8 cellular contexts compared by ENCODE assay signal in genomic region chr19:16661480-16662034, GRCh38. TPM values are rescaled to one million over a fixed set of nuclear protein-coding genes. Genes with fewer than 3 reads are reported as not detected.
DNase-seq lines count a peak whose midpoint lies in the region; TF ChIP-seq lines count a peak whose summit lies in the region.

No MANE protein-coding gene starts in this region.

- DNase-seq in NCI-H146 (lab: John Stamatoyannopoulos, UW), result peak; percentile 58
- no peak for DNase-seq in NCI-H146 treated with DMSO at 0.1 percent for 48 hours (lab: John Stamatoyannopoulos, UW; ENCODE audit: unreplicated experiment)
- no peak for DNase-seq in RWPE1 (ENCODE audit: low spot score)
- DNase-seq in mesenchymal stem cell, result no peak
- no peak for DNase-seq in SIG-M5 treated with dmso at 0.1 percent for 504 hours (lab: John Stamatoyannopoulos, UW; ENCODE audit: unreplicated experiment)
- no peak for DNase-seq in NCI-H2029 treated with DMSO at 0.1 percent for 48 hours (lab: John Stamatoyannopoulos, UW)

- peak overlapping the region; percentile 100 for H3K4me2 ChIP-seq in mesenchymal stem cell (ENCODE audit: low read length, poor library complexity, severe bottlenecking)

- H2BK15ac ChIP-seq in mesenchymal stem cell (ENCODE audit: low read depth, poor library complexity, severe bottlenecking), result no peak overlapping the region

- peak overlapping the region; percentile 39 for H4K91ac ChIP-seq in mesenchymal stem cell (ENCODE audit: low read length)

- peak overlapping the region; percentile 93 for H3K27ac ChIP-seq in RWPE1
- no peak overlapping the region for H3K27ac ChIP-seq in duodenal mucosa (ENCODE audit: low read depth, low read length)
- H3K27ac ChIP-seq in mesenchymal stem cell (ENCODE audit: low read length, poor library complexity, severe bottlenecking), result no peak overlapping the region
- peak overlapping the region; percentile 47 for H3K27ac ChIP-seq in thymus (ENCODE audit: low read depth)

- no peak overlapping the region for H2AK5ac ChIP-seq in mesenchymal stem cell (ENCODE audit: low read length, severe bottlenecking)

- no peaks in the 10 kb centered on the region for H3K27me3 ChIP-seq in duodenal mucosa (ENCODE audit: control insufficient read depth in 1 of 2, insufficient read depth in 2 of 2, low read length in 2 of 2)
- peaks cover 0 to 4% of the 10 kb centered on the region in 2 experiments for H3K27me3 ChIP-seq in mesenchymal stem cell (ENCODE audit: control insufficient read depth in 1 of 2, insufficient read depth in 1 of 2, low read length in 2 of 2)
- H3K27me3 ChIP-seq in thymus (ENCODE audit: control insufficient read depth, insufficient read depth), result peaks cover 10% of the 10 kb centered on the region

- peak overlapping the region; percentile 5 for H2BK120ac ChIP-seq in mesenchymal stem cell (ENCODE audit: low read depth, low read length)

- CTCF ChIA-PET in RWPE1 (lab: Yijun Ruan, JAX), result interaction anchor here (1.7 kb wide), 1 partner anchor 53 kb away, joined by 7 read pairs; no protein-coding TSS in a partner anchor

- WGBS in mesenchymal stem cell, result 10% methylated on average over 20 of the region's 31 CpGs
- WGBS in thymus, result 2% methylated on average over 31 of the region's 31 CpGs

- peak overlapping the region; percentile 66 to 67 for H3K14ac ChIP-seq in mesenchymal stem cell (ENCODE audit: low read length in 2 of 2)

- H3K18ac ChIP-seq in mesenchymal stem cell (ENCODE audit: low read depth in 1 of 2, low read length in 2 of 2), result peak overlapping the region; percentile 70 to 80

- H3K4me3 ChIP-seq in duodenal mucosa (ENCODE audit: low read depth in 1 of 2, low read length in 2 of 2) (peak overlapping the region; percentile 65 to 91), mesenchymal stem cell (ENCODE audit: insufficient read depth in 1 of 2, low read depth in 1 of 2, low read length in 2 of 2) (peak overlapping the region; percentile 76 to 90), thymus (ENCODE audit: low read length) (peak overlapping the region; percentile 76)

- TF ChIP-seq CTCF in RWPE1 (conservative IDR thresholded peaks at IDR 0.05; ENCODE audit: low read depth), result no peak

- H3K4me1 ChIP-seq in duodenal mucosa (ENCODE audit: control insufficient read depth in 1 of 2, insufficient read depth in 2 of 2, low read length in 2 of 2) (peaks cover 5 to 37% of the 10 kb centered on the region in 2 donors), mesenchymal stem cell (ENCODE audit: control insufficient read depth, insufficient read depth, low read depth, low read length) (peaks cover 27% of the 10 kb centered on the region), thymus (ENCODE audit: control insufficient read depth, insufficient read depth, low read length) (peaks cover 23% of the 10 kb centered on the region)

- H3K4ac ChIP-seq in mesenchymal stem cell (ENCODE audit: low read depth in 1 of 2, low read length in 2 of 2), result no peak overlapping the region

- peak overlapping the region in 1 of 2 experiments; percentile 66 for H2BK12ac ChIP-seq in mesenchymal stem cell (ENCODE audit: low read length in 2 of 2)

- H3K79me1 ChIP-seq in mesenchymal stem cell (replicated peaks; ENCODE audit: low read length, poor library complexity, severe bottlenecking), result peaks cover 15% of the 10 kb centered on the region

- H3K9me3 ChIP-seq in duodenal mucosa (ENCODE audit: control insufficient read depth in 1 of 2, low read length in 2 of 2) (no peaks in the 10 kb centered on the region), mesenchymal stem cell (ENCODE audit: control insufficient read depth, low read length) (no peaks in the 10 kb centered on the region), thymus (ENCODE audit: control insufficient read depth) (no peaks in the 10 kb centered on the region)

- POLR2A ChIA-PET in RWPE1 (lab: Yijun Ruan, JAX; ENCODE audit: low non-redundant PET), result interaction anchor here (0.6 kb wide), 1 partner anchor 12 kb away, joined by 8 read pairs; no protein-coding TSS in a partner anchor

- H2AFZ ChIP-seq in mesenchymal stem cell (ENCODE audit: low read depth, low read length), result peak overlapping the region; percentile 84

- H3K36me3 ChIP-seq in duodenal mucosa (ENCODE audit: control insufficient read depth in 1 of 2, insufficient read depth in 2 of 2, low read length in 2 of 2) (peaks cover 5 to 16% of the 10 kb centered on the region in 2 donors), mesenchymal stem cell (ENCODE audit: control insufficient read depth in 1 of 2, insufficient read depth in 2 of 2, low read depth in 1 of 2, low read length in 2 of 2) (peaks cover 16 to 23% of the 10 kb centered on the region in 2 experiments), thymus (ENCODE audit: control insufficient read depth, insufficient read depth) (peaks cover 17% of the 10 kb centered on the region)

- peak overlapping the region in 1 of 2 experiments; percentile 53 for H3K23ac ChIP-seq in mesenchymal stem cell (ENCODE audit: low read length in 2 of 2)

- H3K9ac ChIP-seq in duodenal mucosa (ENCODE audit: low read depth in 1 of 2, low read length in 2 of 2) (peak overlapping the region; percentile 36 to 54), mesenchymal stem cell (ENCODE audit: low read length) (peak overlapping the region; percentile 40)

- H4K8ac ChIP-seq in mesenchymal stem cell (ENCODE audit: low read length), result peak overlapping the region; percentile 41

- peak overlapping the region; percentile 35 for H2BK5ac ChIP-seq in mesenchymal stem cell (ENCODE audit: low read depth, low read length, poor library complexity, severe bottlenecking)

RNA-seq across cellular contexts. Expression of gene TMEM38A, which starts 0.6 kb away (rescaled TPM):
- polyA plus RNA-seq in mesenchymal stem cell (2013, experiment 1 of 2), result 0.95 TPM
- 0.93 TPM for polyA plus RNA-seq in mesenchymal stem cell (2013, experiment 2 of 2)
- polyA plus RNA-seq in thymus, result 3.2 TPM

RNA-seq across cellular contexts. Expression of gene SMIM7, which starts 1.6 kb away (rescaled TPM):
- 67.8 TPM for polyA plus RNA-seq in mesenchymal stem cell (2013, experiment 1 of 2)
- polyA plus RNA-seq in mesenchymal stem cell (2013, experiment 2 of 2), result 69.3 TPM
- 100 TPM for polyA plus RNA-seq in thymus

RNA-seq across cellular contexts. Expression of gene MED26, which starts 33.6 kb away (rescaled TPM):
- 4.5 TPM for polyA plus RNA-seq in mesenchymal stem cell (2013, experiment 1 of 2)
- polyA plus RNA-seq in mesenchymal stem cell (2013, experiment 2 of 2), result 4.4 TPM
- 8.1 TPM for polyA plus RNA-seq in thymus

RNA-seq across cellular contexts. Expression of gene NWD1, which starts 58.1 kb away (rescaled TPM):
- polyA plus RNA-seq in mesenchymal stem cell (2013, experiment 1 of 2), result not detected
- polyA plus RNA-seq in mesenchymal stem cell (2013, experiment 2 of 2), result not detected
- polyA plus RNA-seq in thymus, result 0.98 TPM

Comparison
In these comparisons a context has a peak if more than half of its experiments do, and no peak if none do; other contexts are left out.
1. H3K27ac ChIP-seq: peak in RWPE1 (single experiment) and thymus (single experiment); none in duodenal mucosa (single experiment) and mesenchymal stem cell (single experiment).
2. Peak in every context shown above with its lines, with median percentiles within 50 percentile points of each other: H3K4me3 ChIP-seq.